In genomic region chr7:142140560-142140959, GRCh38 we compare ENCODE assay signal across 2 cellular contexts.
A peak's percentile ranks its signal among the peaks of the same experiment; 100 is the strongest.
TF ChIP-seq lines count a peak whose summit lies in the region.

No MANE protein-coding gene starts in this region.

TF ChIP-seq in liver, 16 proteins besides CTCF, POLR2A, EP300 and RAD21:
- TF ChIP-seq, protein P1, sequence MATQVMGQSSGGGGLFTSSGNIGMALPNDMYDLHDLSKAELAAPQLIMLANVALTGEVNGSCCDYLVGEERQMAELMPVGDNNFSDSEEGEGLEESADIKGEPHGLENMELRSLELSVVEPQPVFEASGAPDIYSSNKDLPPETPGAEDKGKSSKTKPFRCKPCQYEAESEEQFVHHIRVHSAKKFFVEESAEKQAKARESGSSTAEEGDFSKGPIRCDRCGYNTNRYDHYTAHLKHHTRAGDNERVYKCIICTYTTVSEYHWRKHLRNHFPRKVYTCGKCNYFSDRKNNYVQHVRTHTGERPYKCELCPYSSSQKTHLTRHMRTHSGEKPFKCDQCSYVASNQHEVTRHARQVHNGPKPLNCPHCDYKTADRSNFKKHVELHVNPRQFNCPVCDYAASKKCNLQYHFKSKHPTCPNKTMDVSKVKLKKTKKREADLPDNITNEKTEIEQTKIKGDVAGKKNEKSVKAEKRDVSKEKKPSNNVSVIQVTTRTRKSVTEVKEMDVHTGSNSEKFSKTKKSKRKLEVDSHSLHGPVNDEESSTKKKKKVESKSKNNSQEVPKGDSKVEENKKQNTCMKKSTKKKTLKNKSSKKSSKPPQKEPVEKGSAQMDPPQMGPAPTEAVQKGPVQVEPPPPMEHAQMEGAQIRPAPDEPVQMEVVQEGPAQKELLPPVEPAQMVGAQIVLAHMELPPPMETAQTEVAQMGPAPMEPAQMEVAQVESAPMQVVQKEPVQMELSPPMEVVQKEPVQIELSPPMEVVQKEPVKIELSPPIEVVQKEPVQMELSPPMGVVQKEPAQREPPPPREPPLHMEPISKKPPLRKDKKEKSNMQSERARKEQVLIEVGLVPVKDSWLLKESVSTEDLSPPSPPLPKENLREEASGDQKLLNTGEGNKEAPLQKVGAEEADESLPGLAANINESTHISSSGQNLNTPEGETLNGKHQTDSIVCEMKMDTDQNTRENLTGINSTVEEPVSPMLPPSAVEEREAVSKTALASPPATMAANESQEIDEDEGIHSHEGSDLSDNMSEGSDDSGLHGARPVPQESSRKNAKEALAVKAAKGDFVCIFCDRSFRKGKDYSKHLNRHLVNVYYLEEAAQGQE (IDR thresholded peaks at IDR 0.05) = peak; percentile 17
- no peak for TF ChIP-seq ATF3 (IDR thresholded peaks at IDR 0.05)
TF ChIP-seq in liver: peak in this region for 1.

TF ChIP-seq in HepG2, 621 proteins besides CTCF, POLR2A, EP300 and RAD21 (continued from another document):
- TF ChIP-seq, protein P2, sequence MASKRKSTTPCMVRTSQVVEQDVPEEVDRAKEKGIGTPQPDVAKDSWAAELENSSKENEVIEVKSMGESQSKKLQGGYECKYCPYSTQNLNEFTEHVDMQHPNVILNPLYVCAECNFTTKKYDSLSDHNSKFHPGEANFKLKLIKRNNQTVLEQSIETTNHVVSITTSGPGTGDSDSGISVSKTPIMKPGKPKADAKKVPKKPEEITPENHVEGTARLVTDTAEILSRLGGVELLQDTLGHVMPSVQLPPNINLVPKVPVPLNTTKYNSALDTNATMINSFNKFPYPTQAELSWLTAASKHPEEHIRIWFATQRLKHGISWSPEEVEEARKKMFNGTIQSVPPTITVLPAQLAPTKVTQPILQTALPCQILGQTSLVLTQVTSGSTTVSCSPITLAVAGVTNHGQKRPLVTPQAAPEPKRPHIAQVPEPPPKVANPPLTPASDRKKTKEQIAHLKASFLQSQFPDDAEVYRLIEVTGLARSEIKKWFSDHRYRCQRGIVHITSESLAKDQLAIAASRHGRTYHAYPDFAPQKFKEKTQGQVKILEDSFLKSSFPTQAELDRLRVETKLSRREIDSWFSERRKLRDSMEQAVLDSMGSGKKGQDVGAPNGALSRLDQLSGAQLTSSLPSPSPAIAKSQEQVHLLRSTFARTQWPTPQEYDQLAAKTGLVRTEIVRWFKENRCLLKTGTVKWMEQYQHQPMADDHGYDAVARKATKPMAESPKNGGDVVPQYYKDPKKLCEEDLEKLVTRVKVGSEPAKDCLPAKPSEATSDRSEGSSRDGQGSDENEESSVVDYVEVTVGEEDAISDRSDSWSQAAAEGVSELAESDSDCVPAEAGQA (IDR thresholded peaks at IDR 0.05; ENCODE audit: low read depth) = no peak
- TF ChIP-seq, protein P2 (CRISPR knock-in tag; IDR thresholded peaks at IDR 0.05; ENCODE audit: borderline replicate concordance) = no peak
- TF ChIP-seq PHF21A (CRISPR knock-in tag; IDR thresholded peaks at IDR 0.05) = no peak
- TF ChIP-seq ZNF331 (CRISPR knock-in tag; IDR thresholded peaks at IDR 0.05) = no peak
- TF ChIP-seq, protein P3, sequence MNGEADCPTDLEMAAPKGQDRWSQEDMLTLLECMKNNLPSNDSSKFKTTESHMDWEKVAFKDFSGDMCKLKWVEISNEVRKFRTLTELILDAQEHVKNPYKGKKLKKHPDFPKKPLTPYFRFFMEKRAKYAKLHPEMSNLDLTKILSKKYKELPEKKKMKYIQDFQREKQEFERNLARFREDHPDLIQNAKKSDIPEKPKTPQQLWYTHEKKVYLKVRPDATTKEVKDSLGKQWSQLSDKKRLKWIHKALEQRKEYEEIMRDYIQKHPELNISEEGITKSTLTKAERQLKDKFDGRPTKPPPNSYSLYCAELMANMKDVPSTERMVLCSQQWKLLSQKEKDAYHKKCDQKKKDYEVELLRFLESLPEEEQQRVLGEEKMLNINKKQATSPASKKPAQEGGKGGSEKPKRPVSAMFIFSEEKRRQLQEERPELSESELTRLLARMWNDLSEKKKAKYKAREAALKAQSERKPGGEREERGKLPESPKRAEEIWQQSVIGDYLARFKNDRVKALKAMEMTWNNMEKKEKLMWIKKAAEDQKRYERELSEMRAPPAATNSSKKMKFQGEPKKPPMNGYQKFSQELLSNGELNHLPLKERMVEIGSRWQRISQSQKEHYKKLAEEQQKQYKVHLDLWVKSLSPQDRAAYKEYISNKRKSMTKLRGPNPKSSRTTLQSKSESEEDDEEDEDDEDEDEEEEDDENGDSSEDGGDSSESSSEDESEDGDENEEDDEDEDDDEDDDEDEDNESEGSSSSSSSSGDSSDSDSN (CRISPR knock-in tag; IDR thresholded peaks at IDR 0.05) = no peak
- TF ChIP-seq ZNF777 (CRISPR knock-in tag; IDR thresholded peaks at IDR 0.05) = no peak
- TF ChIP-seq MIXL1 (CRISPR knock-in tag; IDR thresholded peaks at IDR 0.05) = no peak
- no peak for TF ChIP-seq DZIP1 (CRISPR knock-in tag; IDR thresholded peaks at IDR 0.05)
- no peak for TF ChIP-seq MAFG (CRISPR knock-in tag; IDR thresholded peaks at IDR 0.05)
- no peak for TF ChIP-seq ETV6 (CRISPR knock-in tag; conservative IDR thresholded peaks at IDR 0.05)
- no peak for TF ChIP-seq MEF2D (CRISPR knock-in tag; IDR thresholded peaks at IDR 0.05)
